8 cellular contexts compared by ENCODE assay signal in the genomic region with DNA sequence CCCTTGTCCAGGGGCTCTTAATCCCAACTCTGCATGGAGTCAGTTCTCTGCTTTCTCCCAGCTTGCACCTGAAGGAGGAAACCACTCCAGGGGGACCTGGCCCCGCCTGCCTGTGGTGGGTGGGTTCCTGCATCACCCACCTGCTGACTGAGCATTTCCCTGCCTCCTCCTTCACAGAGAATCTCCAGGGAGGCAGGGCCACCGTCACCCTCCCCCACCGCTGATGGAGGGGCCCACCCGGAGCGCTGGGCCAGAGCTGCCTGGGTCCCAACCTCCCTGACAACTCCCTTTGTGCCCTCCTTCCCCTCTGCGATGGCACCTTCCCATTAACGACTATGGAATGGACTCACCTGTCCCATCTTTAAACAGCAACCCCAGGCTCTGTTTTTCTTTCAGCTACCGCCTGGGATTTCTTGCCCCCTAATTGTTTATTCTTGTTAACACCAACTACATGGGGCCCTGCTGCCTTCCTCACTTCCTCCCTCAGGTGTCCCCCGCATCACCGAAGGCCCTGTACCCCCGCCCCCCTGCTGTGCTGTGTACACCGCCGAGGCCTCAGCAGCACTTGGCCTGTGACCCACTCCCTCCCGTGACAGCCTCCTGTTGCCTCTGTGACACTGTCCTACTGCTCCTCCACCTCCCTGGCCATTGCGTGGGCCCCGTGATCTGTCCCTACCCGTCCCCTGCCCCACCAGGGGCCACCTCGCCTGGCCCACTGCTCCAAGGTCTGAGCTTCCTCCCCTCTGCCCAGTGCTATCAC. TPM values are rescaled to one million over a fixed set of nuclear protein-coding genes. Genes with fewer than 3 reads are reported as not detected.
DNase-seq lines count a peak whose midpoint lies in the region; ATAC-seq, FAIRE-seq and TF ChIP-seq lines count a peak whose summit lies in the region.

No MANE protein-coding gene starts in this region.

- BruUV-seq in HepG2 (replicated peaks; lab: Mats Ljungman, UMichigan) = no TSS peak

- H3K9me3 ChIP-seq in cardiac muscle cell (ENCODE audit: low read depth) (no peaks in the 10 kb centered on the region), HepG2 (ENCODE audit: low read length) (no peaks in the 10 kb centered on the region), upper lobe of right lung (no peaks in the 10 kb centered on the region)

- no peak for TF ChIP-seq RAD21 in HepG2 (CRISPR knock-in tag; IDR thresholded peaks at IDR 0.05)

- H2AFZ ChIP-seq in HepG2 (ENCODE audit: low read length) = no peak overlapping the region

- no peak for DNase-seq in cardiac muscle cell (ENCODE audit: low read depth in 1 of 2, low spot score in 1 of 2)
- DNase-seq in Right ventricle myocardium inferior (ENCODE audit: missing footprints) = no peak
- DNase-seq in activated naive CD8-positive, alpha-beta T cell treated with anti-CD3 and anti-CD28 coated beads for 36 hours = no peak
- DNase-seq in HepG2 (ENCODE audit: low spot score) = no peak
- DNase-seq in upper lobe of right lung = no peak
- no peak for DNase-seq in SK-N-DZ (ENCODE audit: low spot score)

- peak in 1 of 2 experiments; percentile 10; a peak in 1 of 4 replicates for TF ChIP-seq POLR2A in HepG2 (IDR thresholded peaks at IDR 0.05; ENCODE audit: insufficient read depth in 1 of 2, low read depth in 2 of 2, low read length in 2 of 2)

- H3K9me3 Mint-ChIP-seq in activated naive CD8-positive, alpha-beta T cell treated with anti-CD3 and anti-CD28 coated beads for 36 hours = no peaks in the 10 kb centered on the region

- H3K4me3 Mint-ChIP-seq in activated naive CD8-positive, alpha-beta T cell treated with anti-CD3 and anti-CD28 coated beads for 36 hours = peak overlapping the region; percentile 80

- POLR2A ChIA-PET in HepG2 (lab: Yijun Ruan, JAX) = interaction anchor here (0.6 to 1.7 kb wide), 6 partner anchors 10 to 51 kb away, joined by 4 to 9 read pairs (median 6); partner anchors contain the start of genes NTN3 and TBC1D24

- no peaks in the 10 kb centered on the region for H4K20me1 ChIP-seq in HepG2 (ENCODE audit: insufficient read depth, low read length)

- H3K36me3 ChIP-seq in cardiac muscle cell (peaks cover 2% of the 10 kb centered on the region), HepG2 (replicated peaks in 1 of 2; ENCODE audit: control insufficient read depth in 1 of 2, insufficient read depth in 2 of 2, low read length in 2 of 2) (peaks cover 16 to 24% of the 10 kb centered on the region in 2 experiments; a peak in 4 of 5 replicates), upper lobe of right lung (no peaks in the 10 kb centered on the region)

- intact Hi-C loops in Right ventricle myocardium inferior (cut with DNase I) = no loop called here
- intact Hi-C loops in HepG2 (cut with micrococcal nuclease; ENCODE audit: unreplicated experiment) = no loop called here
- intact Hi-C loops in upper lobe of right lung (cut with DNase I) = no loop called here

- H3K36me3 Mint-ChIP-seq in activated naive CD8-positive, alpha-beta T cell treated with anti-CD3 and anti-CD28 coated beads for 36 hours = peaks cover 9% of the 10 kb centered on the region

- TF ChIP-seq EP300 in HepG2 (IDR thresholded peaks at IDR 0.05; ENCODE audit: low read depth in 2 of 2, low read length in 2 of 2) (no peak), HepG2 (CRISPR knock-in tag; IDR thresholded peaks at IDR 0.05; ENCODE audit: borderline replicate concordance) (no peak)

- in situ Hi-C loops in HepG2 (cut with HindIII; ENCODE audit: extremely low pct_ligation_motif_present, low pct_unique_long_range_greater_than_20kb) = no loop called here

- H3K27me3 ChIP-seq in cardiac muscle cell (no peaks in the 10 kb centered on the region), HepG2 (ENCODE audit: control insufficient read depth in 1 of 2, insufficient read depth in 2 of 2, low read length in 2 of 2) (no peaks in the 10 kb centered on the region), upper lobe of right lung (no peaks in the 10 kb centered on the region)

- H3K4me3 ChIP-seq in cardiac muscle cell = peak overlapping the region; percentile 42
- peak overlapping the region; percentile 59 to 75 (median 65) for H3K4me3 ChIP-seq in HepG2 (replicated peaks in 1 of 3; ENCODE audit: insufficient read depth in 1 of 3, low read depth in 2 of 3, low read length in 3 of 3)
- peak overlapping the region; percentile 56 for H3K4me3 ChIP-seq in upper lobe of right lung

- FAIRE-seq in HepG2 (lab: Jason Lieb, UNC) = no peak

- 23% methylated on average over 14 of the region's 18 CpGs for WGBS in HepG2 (ENCODE audit: low lambda C conversion rate)

- H3K4me1 ChIP-seq in cardiac muscle cell (ENCODE audit: low read depth) (peaks cover 6% of the 10 kb centered on the region), HepG2 (ENCODE audit: insufficient read depth, low read length) (peaks cover 24% of the 10 kb centered on the region), upper lobe of right lung (peaks cover 11% of the 10 kb centered on the region)

- no peaks in the 10 kb centered on the region for H3K79me2 ChIP-seq in HepG2 (ENCODE audit: insufficient read depth, low read length)

- TF ChIP-seq CTCF in cardiac muscle cell (IDR thresholded peaks at IDR 0.05; ENCODE audit: low read depth, low read length) = no peak
- no peak for TF ChIP-seq CTCF in HepG2 (CRISPR knock-in tag; IDR thresholded peaks at IDR 0.05)
- no peak for TF ChIP-seq CTCF in upper lobe of right lung (IDR thresholded peaks at IDR 0.05)

- CTCF ChIA-PET in HepG2 (lab: Yijun Ruan, JAX; ENCODE audit: low intra/inter-chr PET ratio, low total read pairs) = no interaction called here

- H3K9ac ChIP-seq in HepG2 (ENCODE audit: insufficient read depth, low read depth, low read length) = peak overlapping the region; percentile 63

- no peak for ATAC-seq in Right ventricle myocardium inferior
- ATAC-seq in HepG2 = peak; percentile 13; the same call in 2 of the 3 replicates
- no peak for ATAC-seq in upper lobe of right lung
- ATAC-seq in HG03469 (IDR thresholded peaks at IDR 0.05; ENCODE audit: unreplicated experiment) = no peak
- no peak for ATAC-seq in GM21786 (IDR thresholded peaks at IDR 0.05; ENCODE audit: unreplicated experiment)

- peak overlapping the region; percentile 98 for H3K4me2 ChIP-seq in HepG2 (ENCODE audit: low read depth, low read length)

- H3K4me1 Mint-ChIP-seq in activated naive CD8-positive, alpha-beta T cell treated with anti-CD3 and anti-CD28 coated beads for 36 hours = peaks cover 9% of the 10 kb centered on the region

- peak overlapping the region; percentile 73 for H3K27ac Mint-ChIP-seq in activated naive CD8-positive, alpha-beta T cell treated with anti-CD3 and anti-CD28 coated beads for 36 hours

- H3K27ac ChIP-seq in cardiac muscle cell (no peak overlapping the region), HepG2 (ENCODE audit: extremely low read length, insufficient read depth, low read length) (peak overlapping the region; percentile 78), upper lobe of right lung (peak overlapping the region; percentile 33)

- no peaks in the 10 kb centered on the region for H3K27me3 Mint-ChIP-seq in activated naive CD8-positive, alpha-beta T cell treated with anti-CD3 and anti-CD28 coated beads for 36 hours

RNA-seq across cellular contexts. Expression of gene TEDC2, which starts 0.8 kb away (rescaled TPM):
- total RNA-seq in cardiac muscle cell = 27.3 and 34.8 TPM in 2 replicates
- polyA plus RNA-seq in cardiac muscle cell = 30.7 and 34.4 TPM in 2 replicates
- 0.95 TPM for total RNA-seq in Right ventricle myocardium inferior
- total RNA-seq in activated naive CD8-positive, alpha-beta T cell treated with anti-CD3 and anti-CD28 coated beads for 36 hours = 10 to 100 TPM; 24.0 to 26.5 TPM
- 19.7 and 24.4 TPM in 2 replicates for total RNA-seq in HepG2 (2016; rRNA removed; fragmentation: Illumina TruSeq; extraction: Trizol)
- 10.8 and 13.0 TPM in 2 replicates for total RNA-seq in HepG2 (2016; cell fraction: cytosol; rRNA removed; fragmentation: Illumina TruSeq; extraction: Trizol; ENCODE audit: low read depth)
- total RNA-seq in HepG2 (2016; cell fraction: insoluble cytoplasmic fraction; rRNA removed; fragmentation: Illumina TruSeq; extraction: Trizol) = 16.5 and 23.4 TPM in 2 replicates
- total RNA-seq in HepG2 (2016; cell fraction: membrane; rRNA removed; fragmentation: Illumina TruSeq; extraction: Trizol) = 18.0 and 21.4 TPM in 2 replicates
- 17.3 and 20.2 TPM in 2 replicates for total RNA-seq in HepG2 (2016; cell fraction: nucleus; rRNA removed; fragmentation: Illumina TruSeq; extraction: Trizol)
- 5.9 and 6.2 TPM in 2 replicates for polyA plus RNA-seq in HepG2 (2011; rRNA removed)
- 3.2 and 8.6 TPM in 2 replicates for polyA plus RNA-seq in HepG2 (2011; cell fraction: cytosol; rRNA removed)
- 28.4 and 38.0 TPM in 2 replicates for polyA plus RNA-seq in HepG2 (2011; cell fraction: nucleus; rRNA removed)
- polyA plus RNA-seq in HepG2 (2012) = 3.0 and 4.0 TPM in 2 replicates
- 11.9 and 12.7 TPM in 2 replicates for polyA plus RNA-seq in HepG2 (2016; cell fraction: cytosol; fragmentation: Illumina TruSeq; extraction: Trizol; ENCODE audit: low read depth)
- polyA plus RNA-seq in HepG2 (2016; cell fraction: insoluble cytoplasmic fraction; fragmentation: Illumina TruSeq; extraction: Trizol; ENCODE audit: low read depth) = 19.2 and 19.4 TPM in 2 replicates
- 14.6 and 18.0 TPM in 2 replicates for polyA plus RNA-seq in HepG2 (2016; cell fraction: membrane; fragmentation: Illumina TruSeq; extraction: Trizol; ENCODE audit: low read depth)
- polyA plus RNA-seq in HepG2 (2016; cell fraction: nucleus; fragmentation: Illumina TruSeq; extraction: Trizol; ENCODE audit: insufficient read depth, low read depth) = 38.8 and 41.0 TPM in 2 replicates
- 5.2 and 12.3 TPM in 2 replicates for polyA minus RNA-seq in HepG2 (2011; rRNA and poly(A)+ RNA removed; ENCODE audit: low replicate concordance)
- 2.5 and 3.1 TPM in 2 replicates for polyA minus RNA-seq in HepG2 (2011; cell fraction: cytosol; rRNA and poly(A)+ RNA removed)
- 6.3 and 10.6 TPM in 2 replicates for polyA minus RNA-seq in HepG2 (2011; cell fraction: nucleus; rRNA and poly(A)+ RNA removed)
- total RNA-seq in upper lobe of right lung = not detected
- 86.3 and 92.3 TPM in 2 replicates for polyA plus RNA-seq in SK-N-DZ (2014; cell fraction: cytosol; rRNA removed)
- polyA plus RNA-seq in SK-N-DZ (2014; cell fraction: nucleus; rRNA removed) = 407 TPM in 2 replicates

RNA-seq across cellular contexts. Expression of gene NTN3, which starts 12.0 kb away (rescaled TPM):
- total RNA-seq in cardiac muscle cell = 9.4 and 20.5 TPM in 2 replicates
- polyA plus RNA-seq in cardiac muscle cell = 1.6 and 5.6 TPM in 2 replicates
- total RNA-seq in Right ventricle myocardium inferior = 0.19 TPM
- not detected for total RNA-seq in activated naive CD8-positive, alpha-beta T cell treated with anti-CD3 and anti-CD28 coated beads for 36 hours
- 0.20 and 0.35 TPM in 2 replicates for total RNA-seq in HepG2 (2016; rRNA removed; fragmentation: Illumina TruSeq; extraction: Trizol)
- total RNA-seq in HepG2 (2016; cell fraction: cytosol; rRNA removed; fragmentation: Illumina TruSeq; extraction: Trizol; ENCODE audit: low read depth) = not detected in 2 replicates
- total RNA-seq in HepG2 (2016; cell fraction: insoluble cytoplasmic fraction; rRNA removed; fragmentation: Illumina TruSeq; extraction: Trizol) = 0.15 and 0.30 TPM in 2 replicates
- total RNA-seq in HepG2 (2016; cell fraction: membrane; rRNA removed; fragmentation: Illumina TruSeq; extraction: Trizol) = 0.25 TPM in 1 of 2 replicates, not detected in the other
- total RNA-seq in HepG2 (2016; cell fraction: nucleus; rRNA removed; fragmentation: Illumina TruSeq; extraction: Trizol) = 0.19 and 0.28 TPM in 2 replicates
- polyA plus RNA-seq in HepG2 (2011; rRNA removed) = 0.09 and 0.29 TPM in 2 replicates
- polyA plus RNA-seq in HepG2 (2011; cell fraction: cytosol; rRNA removed) = 0.12 and 0.15 TPM in 2 replicates
- polyA plus RNA-seq in HepG2 (2011; cell fraction: nucleus; rRNA removed) = 0.66 and 0.79 TPM in 2 replicates
- 0.07 and 0.11 TPM in 2 replicates for polyA plus RNA-seq in HepG2 (2012)
- 0.08 TPM in 1 of 2 replicates, not detected in the other for polyA plus RNA-seq in HepG2 (2016; cell fraction: cytosol; fragmentation: Illumina TruSeq; extraction: Trizol; ENCODE audit: low read depth)
- not detected in 2 replicates for polyA plus RNA-seq in HepG2 (2016; cell fraction: insoluble cytoplasmic fraction; fragmentation: Illumina TruSeq; extraction: Trizol; ENCODE audit: low read depth)
- polyA plus RNA-seq in HepG2 (2016; cell fraction: membrane; fragmentation: Illumina TruSeq; extraction: Trizol; ENCODE audit: low read depth) = not detected in 2 replicates
- polyA plus RNA-seq in HepG2 (2016; cell fraction: nucleus; fragmentation: Illumina TruSeq; extraction: Trizol; ENCODE audit: insufficient read depth, low read depth) = 0.23 TPM in 1 of 2 replicates, not detected in the other
- polyA minus RNA-seq in HepG2 (2011; rRNA and poly(A)+ RNA removed; ENCODE audit: low replicate concordance) = 0.49 and 1.4 TPM in 2 replicates
- polyA minus RNA-seq in HepG2 (2011; cell fraction: cytosol; rRNA and poly(A)+ RNA removed) = 0.59 and 0.62 TPM in 2 replicates
- 0.39 and 0.62 TPM in 2 replicates for polyA minus RNA-seq in HepG2 (2011; cell fraction: nucleus; rRNA and poly(A)+ RNA removed)
- total RNA-seq in upper lobe of right lung = not detected
- polyA plus RNA-seq in SK-N-DZ (2014; cell fraction: cytosol; rRNA removed) = 9.0 and 10.7 TPM in 2 replicates
- 14.6 and 17.0 TPM in 2 replicates for polyA plus RNA-seq in SK-N-DZ (2014; cell fraction: nucleus; rRNA removed)

RNA-seq across cellular contexts. Expression of gene TBC1D24, which starts 15.9 kb away (rescaled TPM):
- 17.3 and 23.6 TPM in 2 replicates for total RNA-seq in cardiac muscle cell
- polyA plus RNA-seq in cardiac muscle cell = 8.2 and 10.2 TPM in 2 replicates
- 14.8 TPM for total RNA-seq in Right ventricle myocardium inferior
- total RNA-seq in activated naive CD8-positive, alpha-beta T cell treated with anti-CD3 and anti-CD28 coated beads for 36 hours = 10 to 100 TPM; 21.1 to 23.0 TPM
- 13.7 and 17.6 TPM in 2 replicates for total RNA-seq in HepG2 (2016; rRNA removed; fragmentation: Illumina TruSeq; extraction: Trizol)
- 1.3 and 1.4 TPM in 2 replicates for total RNA-seq in HepG2 (2016; cell fraction: cytosol; rRNA removed; fragmentation: Illumina TruSeq; extraction: Trizol; ENCODE audit: low read depth)
- total RNA-seq in HepG2 (2016; cell fraction: insoluble cytoplasmic fraction; rRNA removed; fragmentation: Illumina TruSeq; extraction: Trizol) = 12.6 and 15.8 TPM in 2 replicates
- 4.8 and 5.7 TPM in 2 replicates for total RNA-seq in HepG2 (2016; cell fraction: membrane; rRNA removed; fragmentation: Illumina TruSeq; extraction: Trizol)
- 12.6 and 14.4 TPM in 2 replicates for total RNA-seq in HepG2 (2016; cell fraction: nucleus; rRNA removed; fragmentation: Illumina TruSeq; extraction: Trizol)
- polyA plus RNA-seq in HepG2 (2011; rRNA removed) = 7.7 and 8.4 TPM in 2 replicates
- 3.7 and 4.9 TPM in 2 replicates for polyA plus RNA-seq in HepG2 (2011; cell fraction: cytosol; rRNA removed)
- polyA plus RNA-seq in HepG2 (2011; cell fraction: nucleus; rRNA removed) = 29.9 and 35.0 TPM in 2 replicates
- 5.7 TPM in 2 replicates for polyA plus RNA-seq in HepG2 (2012)
- 1.0 and 1.2 TPM in 2 replicates for polyA plus RNA-seq in HepG2 (2016; cell fraction: cytosol; fragmentation: Illumina TruSeq; extraction: Trizol; ENCODE audit: low read depth)
- 8.4 and 11.8 TPM in 2 replicates for polyA plus RNA-seq in HepG2 (2016; cell fraction: insoluble cytoplasmic fraction; fragmentation: Illumina TruSeq; extraction: Trizol; ENCODE audit: low read depth)
- polyA plus RNA-seq in HepG2 (2016; cell fraction: membrane; fragmentation: Illumina TruSeq; extraction: Trizol; ENCODE audit: low read depth) = 2.4 and 3.2 TPM in 2 replicates
- 22.4 and 24.8 TPM in 2 replicates for polyA plus RNA-seq in HepG2 (2016; cell fraction: nucleus; fragmentation: Illumina TruSeq; extraction: Trizol; ENCODE audit: insufficient read depth, low read depth)
- polyA minus RNA-seq in HepG2 (2011; rRNA and poly(A)+ RNA removed; ENCODE audit: low replicate concordance) = 11.0 and 28.2 TPM in 2 replicates
- polyA minus RNA-seq in HepG2 (2011; cell fraction: cytosol; rRNA and poly(A)+ RNA removed) = 9.1 and 10.4 TPM in 2 replicates
- polyA minus RNA-seq in HepG2 (2011; cell fraction: nucleus; rRNA and poly(A)+ RNA removed) = 10.0 and 13.8 TPM in 2 replicates
- total RNA-seq in upper lobe of right lung = 43.7 TPM
- polyA plus RNA-seq in SK-N-DZ (2014; cell fraction: cytosol; rRNA removed) = 13.5 and 17.0 TPM in 2 replicates
- 19.9 and 29.5 TPM in 2 replicates for polyA plus RNA-seq in SK-N-DZ (2014; cell fraction: nucleus; rRNA removed)

RNA-seq across cellular contexts. Expression of gene CCNF, which starts 29.8 kb away (rescaled TPM):
- total RNA-seq in cardiac muscle cell = 10.5 and 44.0 TPM in 2 replicates
- 9.2 and 48.2 TPM in 2 replicates for polyA plus RNA-seq in cardiac muscle cell
- 1.2 TPM for total RNA-seq in Right ventricle myocardium inferior
- 10 to 100 TPM; 38.3 to 38.8 TPM for total RNA-seq in activated naive CD8-positive, alpha-beta T cell treated with anti-CD3 and anti-CD28 coated beads for 36 hours
- total RNA-seq in HepG2 (2016; rRNA removed; fragmentation: Illumina TruSeq; extraction: Trizol) = 13.7 and 22.8 TPM in 2 replicates
- total RNA-seq in HepG2 (2016; cell fraction: cytosol; rRNA removed; fragmentation: Illumina TruSeq; extraction: Trizol; ENCODE audit: low read depth) = 3.9 and 4.1 TPM in 2 replicates
- total RNA-seq in HepG2 (2016; cell fraction: insoluble cytoplasmic fraction; rRNA removed; fragmentation: Illumina TruSeq; extraction: Trizol) = 12.7 and 23.2 TPM in 2 replicates
- 10.8 and 12.0 TPM in 2 replicates for total RNA-seq in HepG2 (2016; cell fraction: membrane; rRNA removed; fragmentation: Illumina TruSeq; extraction: Trizol)
- 15.7 and 16.3 TPM in 2 replicates for total RNA-seq in HepG2 (2016; cell fraction: nucleus; rRNA removed; fragmentation: Illumina TruSeq; extraction: Trizol)
- 5.0 and 6.4 TPM in 2 replicates for polyA plus RNA-seq in HepG2 (2011; rRNA removed)
- 3.7 and 6.4 TPM in 2 replicates for polyA plus RNA-seq in HepG2 (2011; cell fraction: cytosol; rRNA removed)
- polyA plus RNA-seq in HepG2 (2011; cell fraction: nucleus; rRNA removed) = 11.8 and 19.6 TPM in 2 replicates
- polyA plus RNA-seq in HepG2 (2012) = 5.1 and 7.4 TPM in 2 replicates
- polyA plus RNA-seq in HepG2 (2016; cell fraction: cytosol; fragmentation: Illumina TruSeq; extraction: Trizol; ENCODE audit: low read depth) = 1.5 and 1.6 TPM in 2 replicates
- polyA plus RNA-seq in HepG2 (2016; cell fraction: insoluble cytoplasmic fraction; fragmentation: Illumina TruSeq; extraction: Trizol; ENCODE audit: low read depth) = 7.3 and 10.7 TPM in 2 replicates
- polyA plus RNA-seq in HepG2 (2016; cell fraction: membrane; fragmentation: Illumina TruSeq; extraction: Trizol; ENCODE audit: low read depth) = 4.0 and 4.9 TPM in 2 replicates
- polyA plus RNA-seq in HepG2 (2016; cell fraction: nucleus; fragmentation: Illumina TruSeq; extraction: Trizol; ENCODE audit: insufficient read depth, low read depth) = 28.4 and 30.0 TPM in 2 replicates
- 36.8 and 74.8 TPM in 2 replicates for polyA minus RNA-seq in HepG2 (2011; rRNA and poly(A)+ RNA removed; ENCODE audit: low replicate concordance)
- polyA minus RNA-seq in HepG2 (2011; cell fraction: cytosol; rRNA and poly(A)+ RNA removed) = 10.9 and 18.1 TPM in 2 replicates
- 13.1 and 14.7 TPM in 2 replicates for polyA minus RNA-seq in HepG2 (2011; cell fraction: nucleus; rRNA and poly(A)+ RNA removed)
- total RNA-seq in upper lobe of right lung = 3.6 TPM
- polyA plus RNA-seq in SK-N-DZ (2014; cell fraction: cytosol; rRNA removed) = 56.4 and 70.1 TPM in 2 replicates
- 58.5 and 63.8 TPM in 2 replicates for polyA plus RNA-seq in SK-N-DZ (2014; cell fraction: nucleus; rRNA removed)

RNA-seq across cellular contexts. Expression of gene ATP6V0C, which starts 54.7 kb away (rescaled TPM):
- 92.4 and 117 TPM in 2 replicates for total RNA-seq in cardiac muscle cell
- polyA plus RNA-seq in cardiac muscle cell = 184 and 281 TPM in 2 replicates
- total RNA-seq in Right ventricle myocardium inferior = 137 TPM
- 100 to 1,000 TPM; 124 to 125 TPM for total RNA-seq in activated naive CD8-positive, alpha-beta T cell treated with anti-CD3 and anti-CD28 coated beads for 36 hours
- total RNA-seq in HepG2 (2016; rRNA removed; fragmentation: Illumina TruSeq; extraction: Trizol) = 7.2 and 10.4 TPM in 2 replicates
- total RNA-seq in HepG2 (2016; cell fraction: cytosol; rRNA removed; fragmentation: Illumina TruSeq; extraction: Trizol; ENCODE audit: low read depth) = 7.6 and 9.4 TPM in 2 replicates
- total RNA-seq in HepG2 (2016; cell fraction: insoluble cytoplasmic fraction; rRNA removed; fragmentation: Illumina TruSeq; extraction: Trizol) = 5.7 and 10.1 TPM in 2 replicates
- 11.1 and 14.0 TPM in 2 replicates for total RNA-seq in HepG2 (2016; cell fraction: membrane; rRNA removed; fragmentation: Illumina TruSeq; extraction: Trizol)
- 13.6 and 17.3 TPM in 2 replicates for total RNA-seq in HepG2 (2016; cell fraction: nucleus; rRNA removed; fragmentation: Illumina TruSeq; extraction: Trizol)
- 20.1 and 21.1 TPM in 2 replicates for polyA plus RNA-seq in HepG2 (2011; rRNA removed)
- 29.7 and 32.0 TPM in 2 replicates for polyA plus RNA-seq in HepG2 (2011; cell fraction: cytosol; rRNA removed)
- polyA plus RNA-seq in HepG2 (2011; cell fraction: nucleus; rRNA removed) = 42.5 and 51.4 TPM in 2 replicates
- 133 and 154 TPM in 2 replicates for polyA plus RNA-seq in HepG2 (2012)
- polyA plus RNA-seq in HepG2 (2016; cell fraction: cytosol; fragmentation: Illumina TruSeq; extraction: Trizol; ENCODE audit: low read depth) = 106 and 119 TPM in 2 replicates
- polyA plus RNA-seq in HepG2 (2016; cell fraction: insoluble cytoplasmic fraction; fragmentation: Illumina TruSeq; extraction: Trizol; ENCODE audit: low read depth) = 50.3 and 60.7 TPM in 2 replicates
- 97.9 and 104 TPM in 2 replicates for polyA plus RNA-seq in HepG2 (2016; cell fraction: membrane; fragmentation: Illumina TruSeq; extraction: Trizol; ENCODE audit: low read depth)
- 168 and 190 TPM in 2 replicates for polyA plus RNA-seq in HepG2 (2016; cell fraction: nucleus; fragmentation: Illumina TruSeq; extraction: Trizol; ENCODE audit: insufficient read depth, low read depth)
- 20.0 and 29.5 TPM in 2 replicates for polyA minus RNA-seq in HepG2 (2011; rRNA and poly(A)+ RNA removed; ENCODE audit: low replicate concordance)
- 52.8 and 62.5 TPM in 2 replicates for polyA minus RNA-seq in HepG2 (2011; cell fraction: cytosol; rRNA and poly(A)+ RNA removed)
- 10.4 and 11.5 TPM in 2 replicates for polyA minus RNA-seq in HepG2 (2011; cell fraction: nucleus; rRNA and poly(A)+ RNA removed)
- total RNA-seq in upper lobe of right lung = 298 TPM
- 46.7 and 54.3 TPM in 2 replicates for polyA plus RNA-seq in SK-N-DZ (2014; cell fraction: cytosol; rRNA removed)
- 26.1 and 32.0 TPM in 2 replicates for polyA plus RNA-seq in SK-N-DZ (2014; cell fraction: nucleus; rRNA removed)
